9 cellular contexts compared by ENCODE assay signal in the genomic region with DNA sequence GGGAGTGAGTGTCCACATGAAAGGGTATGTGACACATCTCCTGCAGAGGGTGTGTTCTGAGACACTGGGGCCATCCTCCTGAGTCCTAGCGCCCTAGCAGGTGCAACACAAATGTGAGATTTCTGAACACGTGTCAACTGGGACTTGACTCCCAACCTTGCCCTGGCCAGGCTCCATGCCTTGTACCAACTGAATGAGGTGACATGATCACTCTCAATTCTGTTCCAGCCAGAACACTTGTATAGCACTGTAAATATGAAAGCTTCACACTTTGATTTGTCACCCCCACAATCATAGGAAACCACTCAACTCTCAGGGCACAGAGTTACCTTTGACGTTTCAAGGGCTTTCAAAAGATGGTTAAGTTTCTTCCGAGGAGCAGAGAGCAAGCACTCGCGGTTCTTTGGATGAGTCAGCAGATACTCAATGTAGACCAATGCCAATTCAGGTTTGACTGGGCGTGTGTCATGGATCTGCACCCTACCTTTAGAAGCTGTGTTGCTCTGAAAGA. TPM values are rescaled to one million over a fixed set of nuclear protein-coding genes. Genes with fewer than 3 reads are reported as not detected.
DNase-seq lines count a peak whose midpoint lies in the region; ATAC-seq, FAIRE-seq and TF ChIP-seq lines count a peak whose summit lies in the region.
"Had no signal": no experiment of that assay in that cellular context is flagged by ENCODE, and none has a peak within 500 bp of the region (broad histone marks: within the 10 kb centered on the region; RNA-seq: fewer than 3 reads in every experiment).

No MANE protein-coding gene starts in this region.

- peak; percentile 54 for DNase-seq in GM19239 (ENCODE audit: insufficient read length, low spot score)
- DNase-seq in WTC11 (ENCODE audit: low spot score), result no peak
- DNase-seq in stimulated activated CD4-positive, alpha-beta T cell treated with anti-CD3 and anti-CD28 coated beads, Interleukin-2, amount 100 ng/mL, for 48 hours, result peak; percentile 45 to 53
- DNase-seq in GM03348 (ENCODE audit: low spot score), result no peak
- no peak for DNase-seq in occipital lobe (lab: John Stamatoyannopoulos, UW)
- no peak for DNase-seq in NCI-H748 (lab: John Stamatoyannopoulos, UW; ENCODE audit: unreplicated experiment)
- no peak for DNase-seq in transverse colon
- DNase-seq: ovary had no signal

- ATAC-seq in HG02840 (IDR thresholded peaks at IDR 0.05; ENCODE audit: low FRiP score, unreplicated experiment) (peak; percentile 94), WTC11 (no peak)

- H3K9me3 Mint-ChIP-seq in WTC11, result no peaks in the 10 kb centered on the region

- H3K9me3 ChIP-seq in transverse colon, result no peaks in the 10 kb centered on the region
- H3K9me3 ChIP-seq: ovary had no signal

- POLR2A ChIA-PET in WTC11 (lab: Charles Lee), result interaction anchor here (0.6 kb wide), 1 partner anchor 1258 kb away, joined by 3 read pairs; no protein-coding TSS in a partner anchor

- peak overlapping the region; percentile 19; the same call in 1 of the 2 replicates for H3K27ac Mint-ChIP-seq in WTC11

- H3K4me3 Mint-ChIP-seq in WTC11, result no peak overlapping the region

- H3K4me3 ChIP-seq in transverse colon, result no peak overlapping the region
- H3K4me3 ChIP-seq: ovary had no signal

- TF ChIP-seq EP300 in transverse colon (IDR thresholded peaks at IDR 0.05; ENCODE audit: low read depth), result no peak

- no peaks in the 10 kb centered on the region for H3K4me1 ChIP-seq in transverse colon

- in situ Hi-C loops in transverse colon (cut with MboI; ENCODE audit: low pct_ligation_motif_present in 1 of 4, low pct_unique_long_range_greater_than_20kb in 1 of 4, low sequenced_read_pairs in 3 of 4), result no loop called here

- H3K27me3 Mint-ChIP-seq in WTC11 (ENCODE audit: low read depth), result no peaks in the 10 kb centered on the region

- TF ChIP-seq CTCF in WTC11 (IDR thresholded peaks at IDR 0.05) (no peak), transverse colon (IDR thresholded peaks at IDR 0.05) (no peak)

- CTCF ChIA-PET in WTC11 (lab: Charles Lee), result no interaction called here

- H3K27me3 ChIP-seq in transverse colon, result no peaks in the 10 kb centered on the region
- H3K27me3 ChIP-seq: ovary had no signal

- TF ChIP-seq POLR2A in transverse colon (IDR thresholded peaks at IDR 0.05), result no peak

- H3K36me3 ChIP-seq in transverse colon, result no peaks in the 10 kb centered on the region
- H3K36me3 ChIP-seq: ovary had no signal

- intact Hi-C loops in transverse colon (cut with DNase I; ENCODE audit: low total_unique reads), result no loop called here

- H3K4me1 Mint-ChIP-seq in WTC11, result peaks cover 12% of the 10 kb centered on the region

- no peak overlapping the region for H3K27ac ChIP-seq in transverse colon
- H3K27ac ChIP-seq: ovary had no signal

- FAIRE-seq in GM19239 (lab: Jason Lieb, UNC), result peak; percentile 87

- 60 to 74% methylated on average over 1 to 7 of the region's 7 CpGs for WGBS in transverse colon (ENCODE audit: low coverage in 1 of 2), 2 donors

- H3K36me3 Mint-ChIP-seq in WTC11, result peaks cover 61% of the 10 kb centered on the region

TF ChIP-seq in WTC11, 78 proteins besides CTCF, POLR2A, EP300 and RAD21 (continues in another document):
- TF ChIP-seq ARID4B (CRISPR knock-in tag; IDR thresholded peaks at IDR 0.05; ENCODE audit: borderline replicate concordance) (no peak), ATF3 (CRISPR knock-in tag; conservative IDR thresholded peaks at IDR 0.05) (no peak), RORB (CRISPR knock-in tag; IDR thresholded peaks at IDR 0.05) (no peak), USF1 (CRISPR knock-in tag; IDR thresholded peaks at IDR 0.05) (no peak), E2F1 (CRISPR knock-in tag; IDR thresholded peaks at IDR 0.05) (no peak), CDX4 (CRISPR knock-in tag; IDR thresholded peaks at IDR 0.05; ENCODE audit: borderline replicate concordance) (no peak), ZNF423 (CRISPR knock-in tag; IDR thresholded peaks at IDR 0.05) (no peak), ELF4 (CRISPR knock-in tag; IDR thresholded peaks at IDR 0.05; ENCODE audit: low read depth) (no peak), PRRX2 (CRISPR knock-in tag; IDR thresholded peaks at IDR 0.05) (no peak), ZSCAN18 (CRISPR knock-in tag; IDR thresholded peaks at IDR 0.05) (no peak), NR1H2 (CRISPR knock-in tag; IDR thresholded peaks at IDR 0.05) (no peak), ESRRA (CRISPR knock-in tag; IDR thresholded peaks at IDR 0.05; ENCODE audit: borderline replicate concordance) (no peak), ZNF416 (CRISPR knock-in tag; IDR thresholded peaks at IDR 0.05) (no peak), NFATC4 (CRISPR knock-in tag; IDR thresholded peaks at IDR 0.05) (no peak)
- TF ChIP-seq, protein P1, sequence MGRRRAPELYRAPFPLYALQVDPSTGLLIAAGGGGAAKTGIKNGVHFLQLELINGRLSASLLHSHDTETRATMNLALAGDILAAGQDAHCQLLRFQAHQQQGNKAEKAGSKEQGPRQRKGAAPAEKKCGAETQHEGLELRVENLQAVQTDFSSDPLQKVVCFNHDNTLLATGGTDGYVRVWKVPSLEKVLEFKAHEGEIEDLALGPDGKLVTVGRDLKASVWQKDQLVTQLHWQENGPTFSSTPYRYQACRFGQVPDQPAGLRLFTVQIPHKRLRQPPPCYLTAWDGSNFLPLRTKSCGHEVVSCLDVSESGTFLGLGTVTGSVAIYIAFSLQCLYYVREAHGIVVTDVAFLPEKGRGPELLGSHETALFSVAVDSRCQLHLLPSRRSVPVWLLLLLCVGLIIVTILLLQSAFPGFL (CRISPR knock-in tag; IDR thresholded peaks at IDR 0.05; ENCODE audit: borderline replicate concordance), result no peak

RNA-seq across cellular contexts. Expression of gene NCAPG2, which starts 48.6 kb away (rescaled TPM):
- total RNA-seq in WTC11 (2021) (96.8 to 111 TPM (median 99.2 TPM) in 3 replicates), occipital lobe (14.3 TPM), transverse colon (1 to 10 TPM; 3.4 to 9.0 (median 4.3) TPM)

Comparison
In these comparisons a context has a peak if more than half of its experiments do, and no peak if none do; other contexts are left out.
1. DNase-seq: peak in GM19239 (single experiment) and stimulated activated CD4-positive, alpha-beta T cell treated with anti-CD3 and anti-CD28 coated beads, Interleukin-2, amount 100 ng/mL, for 48 hours (2 of 2); none in WTC11 (single experiment), GM03348 (single experiment), occipital lobe (single experiment), NCI-H748 (single experiment) and transverse colon (single experiment).